ENCODE assay signal across 7 cellular contexts in the genomic region with DNA sequence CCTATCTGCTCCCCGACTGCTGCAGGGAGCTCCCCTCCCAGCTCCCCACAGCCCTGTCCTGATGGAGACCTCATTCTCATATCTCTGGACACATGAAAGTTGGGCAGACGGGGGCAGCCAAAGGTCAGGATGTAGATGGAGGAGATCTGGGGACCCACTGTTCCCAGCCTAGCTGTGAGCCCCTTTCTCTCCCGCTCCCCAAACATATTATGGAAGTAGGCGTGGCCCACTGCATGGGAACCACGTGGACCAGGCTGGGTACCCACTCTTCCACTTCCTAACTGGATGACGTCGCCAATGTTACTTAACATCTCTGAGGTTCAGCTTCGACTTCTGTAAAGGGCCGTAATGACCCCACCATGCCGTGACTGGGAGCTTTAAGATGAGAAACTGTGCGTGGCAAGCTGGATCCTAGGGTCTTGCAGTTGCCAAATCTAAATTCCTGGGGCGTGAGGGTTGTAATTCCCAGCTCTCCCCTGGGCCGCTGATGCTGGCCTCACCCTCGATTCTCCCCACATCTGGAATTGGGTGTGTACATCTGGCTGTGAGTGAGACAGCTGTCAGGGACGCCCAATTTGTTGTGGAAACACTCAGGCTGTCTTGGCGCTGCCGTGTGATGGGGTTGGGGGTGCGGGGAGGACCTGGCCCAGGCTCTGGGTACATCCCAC. TPM values are rescaled to one million over a fixed set of nuclear protein-coding genes. Genes with fewer than 3 reads are reported as not detected.
DNase-seq lines count a peak whose midpoint lies in the region; ATAC-seq and TF ChIP-seq lines count a peak whose summit lies in the region.

No MANE protein-coding gene starts in this region.

- no peaks in the 10 kb centered on the region for H3K9me3 ChIP-seq in HUES48 (ENCODE audit: control insufficient read depth, insufficient read depth, low read length)
- no peaks in the 10 kb centered on the region for H3K9me3 ChIP-seq in iPS-18a (ENCODE audit: control insufficient read depth, low read depth, low read length)
- no peaks in the 10 kb centered on the region for H3K9me3 ChIP-seq in stomach

- 20 to 44% (median 28%) methylated on average over 7 to 18 of the region's 18 CpGs for WGBS in stomach, 5 donors

- ATAC-seq in HG03439 (IDR thresholded peaks at IDR 0.05; ENCODE audit: unreplicated experiment): no peak

- H3K36me3 ChIP-seq in HUES48 (ENCODE audit: control insufficient read depth, insufficient read depth, low read length) (peaks cover 9% of the 10 kb centered on the region), iPS-18a (ENCODE audit: control insufficient read depth, low read depth, low read length) (peaks cover 10% of the 10 kb centered on the region), stomach (peaks cover 11 to 24% (median 13%) of the 10 kb centered on the region in 4 donors)

- intact Hi-C loops in activated T-helper 1 cell treated with anti-CD3 and anti-CD28 coated beads, Interleukin-12 subunit alpha, Interleukin-12 subunit beta, Interleukin-2, Interleukin-4 antibody, amounts not matched to agents 30 ng/mL and 10 ng/mL and 1 ng/mL, durations not matched to agents 14 hours and 24 hours and 36 hours (cut with micrococcal nuclease): no loop called here
- intact Hi-C loops in stomach (cut with DNase I; ENCODE audit: low total_unique reads): no loop called here

- H3K4me3 ChIP-seq in HUES48 (ENCODE audit: low read depth, low read length) (0 out of 2 replicates have a peak overlapping the region, but pooled peaks have one; percentile 2), iPS-18a (ENCODE audit: low read length) (peak overlapping the region; percentile 80), stomach (peak overlapping the region; percentile 70 to 98 (median 88))

- TF ChIP-seq EP300 in stomach (IDR thresholded peaks at IDR 0.05): no peak

- H3K27ac Mint-ChIP-seq in activated T-helper 1 cell treated with anti-CD3 and anti-CD28 coated beads, Interleukin-12 subunit alpha, Interleukin-12 subunit beta, Interleukin-2, Interleukin-4 antibody, amounts not matched to agents 30 ng/mL and 10 ng/mL and 1 ng/mL, durations not matched to agents 14 hours and 24 hours and 36 hours: no peak overlapping the region

- peaks cover 7% of the 10 kb centered on the region for H3K4me1 Mint-ChIP-seq in activated T-helper 1 cell treated with anti-CD3 and anti-CD28 coated beads, Interleukin-12 subunit alpha, Interleukin-12 subunit beta, Interleukin-2, Interleukin-4 antibody, amounts not matched to agents 30 ng/mL and 10 ng/mL and 1 ng/mL, durations not matched to agents 14 hours and 24 hours and 36 hours (ENCODE audit: low read depth)

- no peak for DNase-seq in activated T-helper 1 cell treated with anti-CD3 and anti-CD28 coated beads, Interleukin-12 subunit alpha, Interleukin-12 subunit beta, Interleukin-2, Interleukin-4 antibody, amounts not matched to agents 30 ng/mL and 10 ng/mL and 1 ng/mL, durations not matched to agents 14 hours and 24 hours and 36 hours (ENCODE audit: low spot score)
- DNase-seq in stomach (no peak), superior temporal gyrus (ENCODE audit: extremely low spot score) (no peak), NCI-H1436 treated with DMSO at 0.1 percent for 48 hours (lab: John Stamatoyannopoulos, UW) (no peak)

- H3K9me3 Mint-ChIP-seq in activated T-helper 1 cell treated with anti-CD3 and anti-CD28 coated beads, Interleukin-12 subunit alpha, Interleukin-12 subunit beta, Interleukin-2, Interleukin-4 antibody, amounts not matched to agents 30 ng/mL and 10 ng/mL and 1 ng/mL, durations not matched to agents 14 hours and 24 hours and 36 hours: no peaks in the 10 kb centered on the region

- peaks cover 14% of the 10 kb centered on the region for H3K27me3 ChIP-seq in HUES48 (ENCODE audit: control insufficient read depth, insufficient read depth, low read length)
- H3K27me3 ChIP-seq in iPS-18a (ENCODE audit: control insufficient read depth, insufficient read depth, low read length): peaks cover 16% of the 10 kb centered on the region
- no peaks in the 10 kb centered on the region for H3K27me3 ChIP-seq in stomach

- H3K36me3 Mint-ChIP-seq in activated T-helper 1 cell treated with anti-CD3 and anti-CD28 coated beads, Interleukin-12 subunit alpha, Interleukin-12 subunit beta, Interleukin-2, Interleukin-4 antibody, amounts not matched to agents 30 ng/mL and 10 ng/mL and 1 ng/mL, durations not matched to agents 14 hours and 24 hours and 36 hours (ENCODE audit: low read depth): no peaks in the 10 kb centered on the region

- peaks cover 10% of the 10 kb centered on the region for H3K27me3 Mint-ChIP-seq in activated T-helper 1 cell treated with anti-CD3 and anti-CD28 coated beads, Interleukin-12 subunit alpha, Interleukin-12 subunit beta, Interleukin-2, Interleukin-4 antibody, amounts not matched to agents 30 ng/mL and 10 ng/mL and 1 ng/mL, durations not matched to agents 14 hours and 24 hours and 36 hours (ENCODE audit: insufficient read depth)

- H3K9ac ChIP-seq in HUES48 (ENCODE audit: low read depth, low read length) (no peak overlapping the region), iPS-18a (ENCODE audit: low read length) (peak overlapping the region; percentile 80)

- H3K4me1 ChIP-seq in HUES48 (ENCODE audit: control insufficient read depth, insufficient read depth, low read length): peaks cover 16% of the 10 kb centered on the region
- H3K4me1 ChIP-seq in iPS-18a (ENCODE audit: control insufficient read depth, low read depth, low read length): peaks cover 14% of the 10 kb centered on the region
- peaks cover 28 to 84% (median 74%) of the 10 kb centered on the region in 4 donors for H3K4me1 ChIP-seq in stomach

- TF ChIP-seq CTCF in stomach (IDR thresholded peaks at IDR 0.05): no peak

- H3K27ac ChIP-seq in HUES48 (ENCODE audit: low read depth, low read length) (peak overlapping the region; percentile 54), iPS-18a (ENCODE audit: low read length) (no peak overlapping the region), stomach (peak overlapping the region; percentile 85 to 96 (median 92))

- H3K4me3 Mint-ChIP-seq in activated T-helper 1 cell treated with anti-CD3 and anti-CD28 coated beads, Interleukin-12 subunit alpha, Interleukin-12 subunit beta, Interleukin-2, Interleukin-4 antibody, amounts not matched to agents 30 ng/mL and 10 ng/mL and 1 ng/mL, durations not matched to agents 14 hours and 24 hours and 36 hours: peak overlapping the region; percentile 73

- TF ChIP-seq POLR2A in stomach (IDR thresholded peaks at IDR 0.05): no peak

RNA-seq across cellular contexts. Expression of gene CDC42EP2, which starts 1.8 kb away (rescaled TPM):
- 1.6 and 2.7 TPM in 2 replicates for total RNA-seq in activated T-helper 1 cell treated with anti-CD3 and anti-CD28 coated beads, Interleukin-12 subunit alpha, Interleukin-12 subunit beta, Interleukin-2, Interleukin-4 antibody, amounts not matched to agents 30 ng/mL and 10 ng/mL and 1 ng/mL, durations not matched to agents 14 hours and 24 hours and 36 hours
- total RNA-seq in stomach: 10 to 100 TPM in 2 of 5 donors, 1 to 10 TPM in 1, under 1 TPM in 1, not detected in 1; 0.89 to 18.3 (median 8.3) TPM
- polyA plus RNA-seq in stomach: 10 to 100 TPM; 13.8 to 22.0 (median 18.4) TPM

RNA-seq across cellular contexts. Expression of gene DPF2, which starts 17.2 kb away (rescaled TPM):
- 84.5 and 93.1 TPM in 2 replicates for total RNA-seq in activated T-helper 1 cell treated with anti-CD3 and anti-CD28 coated beads, Interleukin-12 subunit alpha, Interleukin-12 subunit beta, Interleukin-2, Interleukin-4 antibody, amounts not matched to agents 30 ng/mL and 10 ng/mL and 1 ng/mL, durations not matched to agents 14 hours and 24 hours and 36 hours
- total RNA-seq in stomach: 10 to 100 TPM; 14.7 to 92.8 (median 35.1) TPM
- 10 to 100 TPM; 14.9 to 22.6 (median 19.6) TPM for polyA plus RNA-seq in stomach

RNA-seq across cellular contexts. Expression of gene TIGD3, which starts 38.1 kb away (rescaled TPM):
- total RNA-seq in activated T-helper 1 cell treated with anti-CD3 and anti-CD28 coated beads, Interleukin-12 subunit alpha, Interleukin-12 subunit beta, Interleukin-2, Interleukin-4 antibody, amounts not matched to agents 30 ng/mL and 10 ng/mL and 1 ng/mL, durations not matched to agents 14 hours and 24 hours and 36 hours: 1.1 TPM in 2 replicates
- 1 to 10 TPM in 1 of 5 donors, not detected in 4; 4.5 TPM for total RNA-seq in stomach
- polyA plus RNA-seq in stomach: under 1 TPM in 2 of 3 donors, not detected in 1; 0.25 to 0.44 TPM

RNA-seq across cellular contexts. Expression of gene POLA2, which starts 54.7 kb away (rescaled TPM):
- total RNA-seq in activated T-helper 1 cell treated with anti-CD3 and anti-CD28 coated beads, Interleukin-12 subunit alpha, Interleukin-12 subunit beta, Interleukin-2, Interleukin-4 antibody, amounts not matched to agents 30 ng/mL and 10 ng/mL and 1 ng/mL, durations not matched to agents 14 hours and 24 hours and 36 hours: 78.2 and 78.9 TPM in 2 replicates
- 10 to 100 TPM in 2 of 5 donors, 1 to 10 TPM in 3; 1.7 to 17.0 (median 5.5) TPM for total RNA-seq in stomach
- 10 to 100 TPM in 2 of 3 donors, 1 to 10 TPM in 1; 8.6 to 11.2 (median 10.3) TPM for polyA plus RNA-seq in stomach

Comparison
In these comparisons a context has a peak if more than half of its experiments do, and no peak if none do; other contexts are left out.
1. H3K4me3 ChIP-seq: peak in every context shown above with its lines; median percentile 88 in stomach; 80 in iPS-18a; 2 in HUES48.